Comparison of ENCODE assay signal across 8 cellular contexts in genomic region chr12:124684971-124685688, GRCh38.
DNase-seq lines count a peak whose midpoint lies in the region; ATAC-seq and TF ChIP-seq lines count a peak whose summit lies in the region.

No MANE protein-coding gene starts in this region.

- peak overlapping the region; percentile 14 for H3K9ac ChIP-seq in NT2/D1 (ENCODE audit: insufficient read length, low read depth)

- peaks cover 22 to 24% of the 10 kb centered on the region in 2 donors for H3K4me1 Mint-ChIP-seq in natural killer cell

- H3K36me3 ChIP-seq in BE2C (no peaks in the 10 kb centered on the region), NT2/D1 (ENCODE audit: insufficient read depth, insufficient read length, low read length) (no peaks in the 10 kb centered on the region)

- H3K27ac Mint-ChIP-seq in natural killer cell, result no peak overlapping the region

- no peaks in the 10 kb centered on the region for H3K9me3 Mint-ChIP-seq in natural killer cell

- no peak for ATAC-seq in HG02763 (IDR thresholded peaks at IDR 0.05; ENCODE audit: unreplicated experiment)
- ATAC-seq in natural killer cell, result no peak
- ATAC-seq in GM21717 (IDR thresholded peaks at IDR 0.05; ENCODE audit: unreplicated experiment), result no peak

- H3K36me3 Mint-ChIP-seq in natural killer cell, result no peaks in the 10 kb centered on the region

- DNase-seq in BE2C (peak; percentile 35), NT2/D1 (ENCODE audit: low read depth, low spot score) (no peak), epithelial cell of esophagus (ENCODE audit: low read depth) (peak; percentile 47), occipital lobe (lab: John Stamatoyannopoulos, UW) (peak; percentile 63), SKM-1 treated with dmso at 0.1 percent for 144 hours (lab: John Stamatoyannopoulos, UW; ENCODE audit: unreplicated experiment) (no peak), natural killer cell (no peak)

- TF ChIP-seq CTCF in BE2C (IDR thresholded peaks at IDR 0.05; ENCODE audit: low read depth, low read length), result no peak
- TF ChIP-seq CTCF in epithelial cell of esophagus (IDR thresholded peaks at IDR 0.05; ENCODE audit: insufficient read depth, low read depth, low read length, missing control alignments), result no peak
- no peak for TF ChIP-seq CTCF in natural killer cell (IDR thresholded peaks at IDR 0.05)

- peak overlapping the region; percentile 59 for H3K4me3 ChIP-seq in BE2C (ENCODE audit: low read depth, low read length)
- no peak overlapping the region for H3K4me3 ChIP-seq in NT2/D1 (ENCODE audit: insufficient read length, low read depth)
- no peak overlapping the region for H3K4me3 ChIP-seq in epithelial cell of esophagus (ENCODE audit: low read length)

- H3K4me1 ChIP-seq in BE2C, result peaks cover 16% of the 10 kb centered on the region
- H3K4me1 ChIP-seq in NT2/D1 (ENCODE audit: insufficient read depth, insufficient read length), result peaks cover 32% of the 10 kb centered on the region

- H3K27me3 Mint-ChIP-seq in natural killer cell (ENCODE audit: low read depth in 2 of 2), result peaks cover 9 to 34% of the 10 kb centered on the region in 2 donors

- H3K4me3 Mint-ChIP-seq in natural killer cell, result no peak overlapping the region

- H3K27me3 ChIP-seq in BE2C (no peaks in the 10 kb centered on the region), NT2/D1 (ENCODE audit: insufficient read depth, insufficient read length) (no peaks in the 10 kb centered on the region)

- intact Hi-C loops in natural killer cell (cut with micrococcal nuclease), result no loop called here

- H3K9me3 ChIP-seq in BE2C, result no peaks in the 10 kb centered on the region; the same call in 1 of the 2 replicates
- peaks cover 7% of the 10 kb centered on the region; the same call in 1 of the 2 replicates for H3K9me3 ChIP-seq in NT2/D1 (ENCODE audit: insufficient read depth, low read length)

Comparison
In these comparisons a context has a peak if more than half of its experiments do, and no peak if none do; other contexts are left out.
1. DNase-seq: peak in BE2C (single experiment), epithelial cell of esophagus (single experiment) and occipital lobe (single experiment); none in NT2/D1 (single experiment), SKM-1 treated with dmso at 0.1 percent for 144 hours (single experiment) and natural killer cell (single experiment).